24 cellular contexts compared by ENCODE assay signal in genomic region chr17:19299214-19299747, GRCh38.
"Had no signal": no experiment of that assay in that cellular context is flagged by ENCODE, and none has a peak within 500 bp of the region (broad histone marks: within the 10 kb centered on the region; RNA-seq: fewer than 3 reads in every experiment).

No MANE protein-coding gene starts in this region.

- H3K9me3 ChIP-seq: neutrophil, suprapubic skin had no signal

- H3K27ac ChIP-seq: neutrophil had no signal

- H3K4me3 ChIP-seq: hepatocyte, suprapubic skin had no signal

- H3K27me3 ChIP-seq: hepatocyte, neutrophil, suprapubic skin had no signal

- ATAC-seq: activated T-cell treated with anti-CD3 and anti-CD28 coated beads, Interleukin-2, amount 50 U/mL, for 72 hours; esophagus mucosa; natural killer cell treated with Interleukin-12 subunit alpha and Interleukin-12 subunit beta and Interleukin-15 and Interleukin-18, amount 100 ng/mL, for 72 hours; sciatic nerve; stimulated activated effector memory CD8-positive, alpha-beta T cell treated with anti-CD3 and anti-CD28 coated beads, Interleukin-12 subunit alpha, Interleukin-12 subunit beta, amount 100 ng/mL, for 72 hours; stimulated activated naive CD8-positive, alpha-beta T cell treated with anti-CD3 and anti-CD28 coated beads, Interleukin-15, amount 100 ng/mL, for 72 hours; T-helper 17 cell had no signal

- DNase-seq: activated CD4-positive, alpha-beta memory T cell treated with anti-CD3 and anti-CD28 coated beads for 36 hours; activated CD4-positive, alpha-beta T cell treated with anti-CD3 and anti-CD28 coated beads for 48 hours; activated effector memory CD4-positive, alpha-beta T cell treated with Interleukin-2 at 50 U/mL for 16 hours; activated naive CD4-positive, alpha-beta T cell treated with anti-CD3 and anti-CD28 coated beads for 36 hours; activated naive CD8-positive, alpha-beta T cell treated with anti-CD3 and anti-CD28 coated beads, Interleukin-2, amount 10 ng/mL, durations not matched to agents 7 days and 5 days; activated T-cell treated with anti-CD3 and anti-CD28 coated beads, Interleukin-2, amount 50 U/mL, for 72 hours; amniotic stem cell; effector memory CD4-positive, alpha-beta T cell; foreskin melanocyte; glutamatergic neuron; immature natural killer cell; kidney glomerular epithelial cell; small intestine; stimulated activated CD4-positive, alpha-beta T cell treated with anti-CD3 and anti-CD28 coated beads, Interleukin-2, amount 100 ng/mL, for 24 hours; stimulated activated naive CD8-positive, alpha-beta T cell treated with anti-CD3 and anti-CD28 coated beads, Interleukin-15, amount 100 ng/mL, for 72 hours; SW 1271; T-helper 17 cell had no signal
